In genomic region chr13:51437550-51438127, GRCh38 we compare ENCODE assay signal across 22 cellular contexts.
"Had no signal": no experiment of that assay in that cellular context is flagged by ENCODE, and none has a peak within 500 bp of the region (broad histone marks: within the 10 kb centered on the region; RNA-seq: fewer than 3 reads in every experiment).

No MANE protein-coding gene starts in this region.

- H3K36me3 Mint-ChIP-seq: activated naive CD4-positive, alpha-beta T cell treated with anti-CD3 and anti-CD28 coated beads, Interleukin-2, amount 50 U/mL, for 72 hours; mesothelial cell of epicardium had no signal

- H3K27me3 ChIP-seq: adrenal gland, dorsolateral prefrontal cortex, upper lobe of left lung had no signal

- DNase-seq: activated CD4-positive, alpha-beta T cell treated with anti-CD3 and anti-CD28 coated beads for 1 hour; activated CD8-positive, alpha-beta memory T cell treated with anti-CD3 and anti-CD28 coated beads for 24 hours; activated CD8-positive, alpha-beta memory T cell treated with anti-CD3 and anti-CD28 coated beads, Interleukin-2, amount 50 U/mL, for 48 hours; activated effector memory CD4-positive, alpha-beta T cell treated with anti-CD3 and anti-CD28 coated beads, Interleukin-2, amount 50 U/mL, for 16 hours; activated T-cell treated with anti-CD3 and anti-CD28 coated beads, Interleukin-2, amount 50 U/mL, for 72 hours; adrenal gland; dorsolateral prefrontal cortex; erythroblast; foreskin melanocyte; hypothalamus; nucleus accumbens; posterior cingulate gyrus; retina; stimulated activated CD4-positive, alpha-beta T cell treated with anti-CD3 and anti-CD28 coated beads, Interleukin-2, amount 100 ng/mL, for 24 hours; T-helper 2 cell; upper lobe of left lung; WERI-Rb-1 had no signal

- H3K4me3 ChIP-seq: adrenal gland, dorsolateral prefrontal cortex, lung, upper lobe of left lung had no signal

- H3K27me3 Mint-ChIP-seq: stimulated activated naive CD8-positive, alpha-beta T cell treated with anti-CD3 and anti-CD28 coated beads, Interleukin-15, Interleukin-2, amounts not matched to agents 100 ng/mL and 50 ng/mL, for 24 hours had no signal

- H3K9me3 Mint-ChIP-seq: activated naive CD4-positive, alpha-beta T cell treated with anti-CD3 and anti-CD28 coated beads, Interleukin-2, amount 50 U/mL, for 72 hours; activated T-cell treated with anti-CD3 and anti-CD28 coated beads, Interleukin-2, amount 50 U/mL, for 72 hours; mesothelial cell of epicardium; nephron; stimulated activated naive CD8-positive, alpha-beta T cell treated with anti-CD3 and anti-CD28 coated beads, Interleukin-15, Interleukin-2, amounts not matched to agents 100 ng/mL and 50 ng/mL, for 24 hours had no signal

- H3K27ac ChIP-seq: adrenal gland, dorsolateral prefrontal cortex, upper lobe of left lung, WERI-Rb-1 had no signal

- H3K4me1 Mint-ChIP-seq: nephron had no signal

- H3K4me1 ChIP-seq: upper lobe of left lung had no signal

- H3K27ac Mint-ChIP-seq: activated naive CD4-positive, alpha-beta T cell treated with anti-CD3 and anti-CD28 coated beads, Interleukin-2, amount 50 U/mL, for 72 hours; activated T-cell treated with anti-CD3 and anti-CD28 coated beads, Interleukin-2, amount 50 U/mL, for 72 hours; mesothelial cell of epicardium; nephron; stimulated activated naive CD8-positive, alpha-beta T cell treated with anti-CD3 and anti-CD28 coated beads, Interleukin-15, Interleukin-2, amounts not matched to agents 100 ng/mL and 50 ng/mL, for 24 hours had no signal

- H3K36me3 ChIP-seq: adrenal gland, upper lobe of left lung, WERI-Rb-1 had no signal

- H3K4me3 Mint-ChIP-seq: activated T-cell treated with anti-CD3 and anti-CD28 coated beads, Interleukin-2, amount 50 U/mL, for 72 hours; mesothelial cell of epicardium; nephron; stimulated activated naive CD8-positive, alpha-beta T cell treated with anti-CD3 and anti-CD28 coated beads, Interleukin-15, Interleukin-2, amounts not matched to agents 100 ng/mL and 50 ng/mL, for 24 hours had no signal

- H3K9me3 ChIP-seq: adrenal gland, upper lobe of left lung had no signal
